In the genomic region with DNA sequence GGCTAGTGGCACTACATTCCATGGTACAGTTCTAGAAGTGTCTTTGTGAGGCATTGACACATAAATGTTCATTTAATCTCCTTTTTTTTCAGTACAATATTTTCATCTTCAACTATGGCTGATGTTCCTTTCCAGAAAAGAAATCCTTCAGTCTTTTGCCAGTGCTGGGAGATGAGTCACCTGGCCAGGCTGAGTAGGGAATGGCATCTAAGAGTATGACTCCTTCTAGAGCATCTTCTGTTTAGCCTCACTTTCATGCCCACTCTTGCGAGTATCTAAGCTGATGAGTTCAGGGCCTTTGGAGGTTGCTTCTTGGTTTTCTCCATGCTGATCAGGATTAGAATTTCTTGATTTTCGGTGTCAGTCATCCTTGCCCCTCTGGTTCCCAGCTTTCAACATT, we compare ENCODE assay signal across 15 cellular contexts.
"Had no signal": no experiment of that assay in that cellular context is flagged by ENCODE, and none has a peak within 500 bp of the region (broad histone marks: within the 10 kb centered on the region; RNA-seq: fewer than 3 reads in every experiment).

No MANE protein-coding gene starts in this region.

- DNase-seq: activated CD4-positive, alpha-beta memory T cell treated with anti-CD3 and anti-CD28 coated beads, Interleukin-2, amount 10 ng/mL, durations not matched to agents 7 days and 5 days; activated naive CD4-positive, alpha-beta T cell treated with anti-CD3 and anti-CD28 coated beads, Interleukin-2, amount 10 ng/mL, durations not matched to agents 7 days and 5 days; activated T-cell treated with anti-CD3 and anti-CD28 coated beads, Interleukin-2, amount 50 U/mL, for 24 hours; dorsolateral prefrontal cortex; endodermal cell; erythroblast; left lung; naive B cell; pancreas; stimulated activated CD4-positive, alpha-beta T cell treated with anti-CD3 and anti-CD28 coated beads, Interleukin-2, amount 100 ng/mL, for 48 hours; T1000; thyroid gland; uterus had no signal

- H3K36me3 Mint-ChIP-seq: activated naive CD4-positive, alpha-beta T cell treated with anti-CD3 and anti-CD28 coated beads, Interleukin-2, amount 10 ng/mL, durations not matched to agents 7 days and 5 days; naive B cell; stimulated activated memory B cell treated with anti-CD40 and anti-IgM and Interleukin-4, amounts not matched to agents 10 μg/mL and 1 μg/mL and 100 μg/mL, for 72 hours had no signal

- H3K27me3 Mint-ChIP-seq: activated CD4-positive, alpha-beta memory T cell treated with anti-CD3 and anti-CD28 coated beads, Interleukin-2, amount 10 ng/mL, durations not matched to agents 7 days and 5 days; activated T-cell treated with anti-CD3 and anti-CD28 coated beads, Interleukin-2, amount 50 U/mL, for 24 hours; stimulated activated memory B cell treated with anti-CD40 and anti-IgM and Interleukin-4, amounts not matched to agents 10 μg/mL and 1 μg/mL and 100 μg/mL, for 72 hours had no signal

- H3K36me3 ChIP-seq: left lung, pancreas, thyroid gland, uterus had no signal

- H3K9me3 Mint-ChIP-seq: activated CD4-positive, alpha-beta memory T cell treated with anti-CD3 and anti-CD28 coated beads, Interleukin-2, amount 10 ng/mL, durations not matched to agents 7 days and 5 days; activated naive CD4-positive, alpha-beta T cell treated with anti-CD3 and anti-CD28 coated beads, Interleukin-2, amount 10 ng/mL, durations not matched to agents 7 days and 5 days; activated T-cell treated with anti-CD3 and anti-CD28 coated beads, Interleukin-2, amount 50 U/mL, for 24 hours had no signal

- H3K4me1 ChIP-seq: left lung, pancreas, uterus had no signal

- H3K9me3 ChIP-seq: left lung, pancreas, thyroid gland, uterus had no signal

- H3K27ac ChIP-seq: dorsolateral prefrontal cortex, left lung, pancreas, thyroid gland, uterus, VCaP had no signal

- H3K27me3 ChIP-seq: left lung, pancreas, thyroid gland, uterus had no signal

- H3K4me3 Mint-ChIP-seq: activated CD4-positive, alpha-beta memory T cell treated with anti-CD3 and anti-CD28 coated beads, Interleukin-2, amount 10 ng/mL, durations not matched to agents 7 days and 5 days; activated naive CD4-positive, alpha-beta T cell treated with anti-CD3 and anti-CD28 coated beads, Interleukin-2, amount 10 ng/mL, durations not matched to agents 7 days and 5 days; activated T-cell treated with anti-CD3 and anti-CD28 coated beads, Interleukin-2, amount 50 U/mL, for 24 hours; endodermal cell; naive B cell; stimulated activated memory B cell treated with anti-CD40 and anti-IgM and Interleukin-4, amounts not matched to agents 10 μg/mL and 1 μg/mL and 100 μg/mL, for 72 hours had no signal

- H3K4me3 ChIP-seq: dorsolateral prefrontal cortex, left lung, pancreas, thyroid gland, uterus had no signal

- ATAC-seq: left lung; pancreas; stimulated activated memory B cell treated with anti-CD40 and anti-IgM and Interleukin-4, amounts not matched to agents 10 μg/mL and 1 μg/mL and 100 μg/mL, for 72 hours had no signal

- H3K4me1 Mint-ChIP-seq: activated CD4-positive, alpha-beta memory T cell treated with anti-CD3 and anti-CD28 coated beads, Interleukin-2, amount 10 ng/mL, durations not matched to agents 7 days and 5 days; activated naive CD4-positive, alpha-beta T cell treated with anti-CD3 and anti-CD28 coated beads, Interleukin-2, amount 10 ng/mL, durations not matched to agents 7 days and 5 days; endodermal cell; naive B cell; stimulated activated memory B cell treated with anti-CD40 and anti-IgM and Interleukin-4, amounts not matched to agents 10 μg/mL and 1 μg/mL and 100 μg/mL, for 72 hours had no signal

- H3K27ac Mint-ChIP-seq: activated CD4-positive, alpha-beta memory T cell treated with anti-CD3 and anti-CD28 coated beads, Interleukin-2, amount 10 ng/mL, durations not matched to agents 7 days and 5 days; activated naive CD4-positive, alpha-beta T cell treated with anti-CD3 and anti-CD28 coated beads, Interleukin-2, amount 10 ng/mL, durations not matched to agents 7 days and 5 days; activated T-cell treated with anti-CD3 and anti-CD28 coated beads, Interleukin-2, amount 50 U/mL, for 24 hours; endodermal cell; naive B cell; stimulated activated memory B cell treated with anti-CD40 and anti-IgM and Interleukin-4, amounts not matched to agents 10 μg/mL and 1 μg/mL and 100 μg/mL, for 72 hours had no signal
